Comparison of ENCODE assay signal across 14 cellular contexts in genomic region chr17:20927586-20927985, GRCh38.
"Had no signal": no experiment of that assay in that cellular context is flagged by ENCODE, and none has a peak within 500 bp of the region (broad histone marks: within the 10 kb centered on the region; RNA-seq: fewer than 3 reads in every experiment).

No MANE protein-coding gene starts in this region.

- H3K4me1 ChIP-seq: adrenal gland had no signal

- H3K9me3 ChIP-seq: adrenal gland, thoracic aorta had no signal

- H3K36me3 ChIP-seq: adrenal gland, thoracic aorta had no signal

- DNase-seq: activated CD4-positive, alpha-beta T cell treated with anti-CD3 and anti-CD28 coated beads for 1 hour; activated gamma-delta T cell treated with Interleukin-2 at 50 U/mL for 16 hours; adrenal gland; dorsolateral prefrontal cortex; foreskin fibroblast; midbrain; stimulated activated naive B cell treated with anti-CD40 and anti-IgM and Interleukin-4, amounts not matched to agents 10 μg/mL and 1 μg/mL and 100 μg/mL, for 72 hours; SW 1271; T-helper 2 cell had no signal

- H3K27me3 ChIP-seq: adrenal gland, cardiac muscle cell, dorsolateral prefrontal cortex had no signal

- H3K4me3 ChIP-seq: adrenal gland, cardiac muscle cell, dorsolateral prefrontal cortex, thoracic aorta had no signal

- ATAC-seq: activated naive CD4-positive, alpha-beta T cell treated with anti-CD3 and anti-CD28 coated beads, Interleukin-2, amount 50 U/mL, for 72 hours; sciatic nerve; stimulated activated naive B cell treated with anti-CD40 and anti-IgM and Interleukin-4, amounts not matched to agents 10 μg/mL and 1 μg/mL and 100 μg/mL, for 72 hours had no signal

- H3K27ac ChIP-seq: adrenal gland, cardiac muscle cell, dorsolateral prefrontal cortex, thoracic aorta, VCaP had no signal
